15 cellular contexts compared by ENCODE assay signal in the genomic region with DNA sequence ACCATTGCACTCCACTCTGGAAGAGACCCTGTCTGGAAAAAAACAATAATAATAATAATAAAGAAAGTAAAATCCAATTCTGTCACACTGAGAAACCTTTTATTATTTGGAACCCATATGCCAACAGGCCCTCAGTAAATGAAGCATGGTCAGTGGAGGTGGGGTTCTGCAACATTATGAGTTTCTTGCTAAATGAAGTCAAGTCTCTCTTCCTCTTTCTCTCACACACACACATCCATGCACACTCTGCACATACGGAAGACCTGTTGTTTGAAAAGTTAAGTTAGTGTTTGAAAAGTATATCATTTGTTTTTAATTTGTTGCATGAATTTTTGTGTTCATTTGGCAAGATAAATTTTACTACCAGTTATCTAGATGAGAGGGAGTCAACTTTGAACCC. TPM values are rescaled to one million over a fixed set of nuclear protein-coding genes. Genes with fewer than 3 reads are reported as not detected.
DNase-seq lines count a peak whose midpoint lies in the region; ATAC-seq and TF ChIP-seq lines count a peak whose summit lies in the region.
"Had no signal": no experiment of that assay in that cellular context is flagged by ENCODE, and none has a peak within 500 bp of the region (broad histone marks: within the 10 kb centered on the region; RNA-seq: fewer than 3 reads in every experiment).

No MANE protein-coding gene starts in this region.

- peaks cover 17% of the 10 kb centered on the region for H3K27me3 Mint-ChIP-seq in activated naive CD4-positive, alpha-beta T cell treated with anti-CD3 and anti-CD28 coated beads for 36 hours (ENCODE audit: low read depth)

- no peak overlapping the region for H3K27ac ChIP-seq in psoas muscle
- H3K27ac ChIP-seq: RWPE1 had no signal

- H3K27me3 ChIP-seq in psoas muscle (ENCODE audit: insufficient read depth in 3 of 3, low read length in 2 of 3) = no peaks in the 10 kb centered on the region

- no peak overlapping the region for H3K27ac Mint-ChIP-seq in activated naive CD4-positive, alpha-beta T cell treated with anti-CD3 and anti-CD28 coated beads for 36 hours
- H3K27ac Mint-ChIP-seq: activated T-cell treated with anti-CD3 and anti-CD28 coated beads, Interleukin-2, amount 50 U/mL, for 24 hours had no signal

- H3K36me3 ChIP-seq in psoas muscle (ENCODE audit: insufficient read depth in 1 of 2, low read depth in 1 of 2) = no peaks in the 10 kb centered on the region

- TF ChIP-seq CTCF in psoas muscle (IDR thresholded peaks at IDR 0.05) (no peak), GM10266 (IDR thresholded peaks at IDR 0.05; ENCODE audit: control insufficient read depth, insufficient read depth, low read depth, missing control alignments) (no peak)

- no peaks in the 10 kb centered on the region for H3K9me3 Mint-ChIP-seq in activated naive CD4-positive, alpha-beta T cell treated with anti-CD3 and anti-CD28 coated beads for 36 hours
- H3K9me3 Mint-ChIP-seq: activated T-cell treated with anti-CD3 and anti-CD28 coated beads, Interleukin-2, amount 50 U/mL, for 24 hours had no signal

- H3K4me1 ChIP-seq in psoas muscle = no peaks in the 10 kb centered on the region

- peaks cover 3% of the 10 kb centered on the region for H3K4me1 Mint-ChIP-seq in activated naive CD4-positive, alpha-beta T cell treated with anti-CD3 and anti-CD28 coated beads for 36 hours (ENCODE audit: low read depth)

- no peaks in the 10 kb centered on the region for H3K9me3 ChIP-seq in psoas muscle

- H3K4me3 ChIP-seq in psoas muscle = no peak overlapping the region

- CTCF ChIA-PET in activated naive CD4-positive, alpha-beta T cell treated with anti-CD3 and anti-CD28 coated beads for 36 hours (lab: Charles Lee) = no interaction called here

- no peaks in the 10 kb centered on the region for H3K36me3 Mint-ChIP-seq in activated naive CD4-positive, alpha-beta T cell treated with anti-CD3 and anti-CD28 coated beads for 36 hours (ENCODE audit: low read depth)

- 89 to 91% (median 89%) methylated on average over 1 of the region's 1 CpG for WGBS in psoas muscle, 3 donors

- DNase-seq in NOMO-1 treated with DMSO at 0.1 percent for 48 hours (lab: John Stamatoyannopoulos, UW; ENCODE audit: unreplicated experiment) = peak; percentile 89
- DNase-seq in AG08396 (ENCODE audit: low spot score) = no peak
- DNase-seq in psoas muscle = no peak
- no peak for DNase-seq in activated naive CD4-positive, alpha-beta T cell treated with anti-CD3 and anti-CD28 coated beads for 36 hours
- no peak for DNase-seq in GM10266 (ENCODE audit: extremely low spot score)
- DNase-seq: activated T-cell treated with anti-CD3 and anti-CD28 coated beads, Interleukin-2, amount 50 U/mL, for 24 hours; DMS79; Kasumi-1; NCI-H2171 treated with DMSO at 0.1 percent for 48 hours; stimulated activated CD4-positive, alpha-beta T cell treated with anti-CD3 and anti-CD28 coated beads, Interleukin-12 subunit alpha, Interleukin-12 subunit beta, amount 100 ng/mL, for 4 hours had no signal

- ATAC-seq in GM18508 (IDR thresholded peaks at IDR 0.05; ENCODE audit: insufficient read depth, unreplicated experiment) (peak; percentile 40), GM21526 (IDR thresholded peaks at IDR 0.05; ENCODE audit: low FRiP score, unreplicated experiment) (peak; percentile 77), HG03108 (IDR thresholded peaks at IDR 0.05; ENCODE audit: unreplicated experiment) (peak; percentile 51), psoas muscle (no peak)

- intact Hi-C loops in psoas muscle (cut with DNase I) = no loop called here
- intact Hi-C loops in activated naive CD4-positive, alpha-beta T cell treated with anti-CD3 and anti-CD28 coated beads for 36 hours (cut with micrococcal nuclease) = no loop called here

- no peak overlapping the region for H3K4me3 Mint-ChIP-seq in activated naive CD4-positive, alpha-beta T cell treated with anti-CD3 and anti-CD28 coated beads for 36 hours
- H3K4me3 Mint-ChIP-seq: activated T-cell treated with anti-CD3 and anti-CD28 coated beads, Interleukin-2, amount 50 U/mL, for 24 hours had no signal

RNA-seq across cellular contexts. Expression of a gene that starts 27.8 kb away (rescaled TPM):
- total RNA-seq in psoas muscle = under 1 TPM in 2 of 4 donors, not detected in 2; 0.36 to 0.56 TPM
- under 1 TPM; 0.05 to 0.35 (median 0.24) TPM for polyA plus RNA-seq in psoas muscle
- under 1 TPM in 1 of 2 experiments, not detected in 1; 0.17 TPM for total RNA-seq in activated naive CD4-positive, alpha-beta T cell treated with anti-CD3 and anti-CD28 coated beads for 36 hours
- total RNA-seq: ureter had no signal

Comparison
In these comparisons a context has a peak if more than half of its experiments do, and no peak if none do; other contexts are left out.
1. ATAC-seq: peak in GM18508 (single experiment), GM21526 (single experiment) and HG03108 (single experiment); none in psoas muscle (0 of 4).